ENCODE assay signal across 1 cellular context in genomic region chr14:67816326-67817009, GRCh38.
TF ChIP-seq lines count a peak whose summit lies in the region.

ZFYVE26 (minus strand) TSS chr14:67816590; CDS start chr14:67815963, 627 bp downstream.

TF ChIP-seq in K562, 482 proteins besides CTCF, POLR2A, EP300 and RAD21 (continued from another document and continues in another):
- TF ChIP-seq E2F6 (IDR thresholded peaks at IDR 0.05; ENCODE audit: borderline replicate concordance in 1 of 2, extremely low read depth in 1 of 2, insufficient read depth in 1 of 2, insufficient read length in 1 of 2, low read depth in 1 of 2, low read length in 1 of 2, poor library complexity in 1 of 2, severe bottlenecking in 1 of 2): no peak
- TF ChIP-seq HOMEZ (CRISPR knock-in tag; IDR thresholded peaks at IDR 0.05): no peak
- TF ChIP-seq HMGN3 (IDR thresholded peaks at IDR 0.05; ENCODE audit: borderline replicate concordance, extremely low read depth, insufficient read length, low read depth, low read length): no peak
- 0 out of 2 replicates have a peak, but pooled peaks have one; percentile 55 for TF ChIP-seq ATF7 (IDR thresholded peaks at IDR 0.05)
- TF ChIP-seq NR2C2 (CRISPR knock-in tag; IDR thresholded peaks at IDR 0.05): no peak
- peak; percentile 47; the same call in 1 of the 2 replicates for TF ChIP-seq NR2C2 (tag; IDR thresholded peaks at IDR 0.05)
- TF ChIP-seq ILF3 (IDR thresholded peaks at IDR 0.05; ENCODE audit: borderline replicate concordance): no peak
- peak; percentile 59 for TF ChIP-seq RBBP5 (IDR thresholded peaks at IDR 0.05; ENCODE audit: borderline replicate concordance, insufficient read depth, low read length, poor library complexity, severe bottlenecking)
- TF ChIP-seq BMI1 (IDR thresholded peaks at IDR 0.05; ENCODE audit: low read length): no peak
- no peak for TF ChIP-seq ZNF280A (IDR thresholded peaks at IDR 0.05; ENCODE audit: low read depth, partially characterized antibody)
- no peak for TF ChIP-seq LCOR (CRISPR knock-in tag; IDR thresholded peaks at IDR 0.05)
- peak; percentile 76 for TF ChIP-seq NFRKB (IDR thresholded peaks at IDR 0.05; ENCODE audit: low read depth)
- TF ChIP-seq MEIS2 (IDR thresholded peaks at IDR 0.05; ENCODE audit: partially characterized antibody): peak; percentile 47
- peak; percentile 75 for TF ChIP-seq SPI1 (IDR thresholded peaks at IDR 0.05; ENCODE audit: borderline replicate concordance, low read depth, low read length)
- TF ChIP-seq FOXM1 (IDR thresholded peaks at IDR 0.05; ENCODE audit: low read depth): 0 out of 2 replicates have a peak, but pooled peaks have one; percentile 39
- no peak for TF ChIP-seq FOXM1 (CRISPR knock-in tag; IDR thresholded peaks at IDR 0.05; ENCODE audit: low read depth)
- no peak for TF ChIP-seq ZC3H8 (IDR thresholded peaks at IDR 0.05)
- peak; percentile 99 for TF ChIP-seq RAD51 (IDR thresholded peaks at IDR 0.05; ENCODE audit: borderline replicate concordance, low read depth)
- no peak for TF ChIP-seq BCL6 (CRISPR knock-in tag; IDR thresholded peaks at IDR 0.05)
- no peak for TF ChIP-seq BRF2 (IDR thresholded peaks at IDR 0.05; ENCODE audit: borderline replicate concordance, insufficient read depth, insufficient read length)
- peak; percentile 72 for TF ChIP-seq CTBP1 (IDR thresholded peaks at IDR 0.05; ENCODE audit: borderline replicate concordance)
- TF ChIP-seq SIN3A (IDR thresholded peaks at IDR 0.05; ENCODE audit: borderline replicate concordance in 2 of 2, control insufficient read depth in 1 of 2, low read depth in 2 of 2, low read length in 2 of 2): peak in 1 of 2 experiments; percentile 44; a peak in 1 of 4 replicates
- peak; percentile 37; the same call in 1 of the 2 replicates for TF ChIP-seq ZNF384 (IDR thresholded peaks at IDR 0.05; ENCODE audit: low read depth, low read length)
- TF ChIP-seq STAT5A (IDR thresholded peaks at IDR 0.05; ENCODE audit: borderline replicate concordance, low read length): no peak
- TF ChIP-seq HDAC1 (IDR thresholded peaks at IDR 0.05): peak in 1 of 2 experiments; percentile 90; a peak in 2 of 4 replicates
- TF ChIP-seq HNRNPUL1 (IDR thresholded peaks at IDR 0.05; ENCODE audit: low read length): no peak
- TF ChIP-seq MCM3 (IDR thresholded peaks at IDR 0.05): no peak
- TF ChIP-seq NEUROD1 (IDR thresholded peaks at IDR 0.05; ENCODE audit: borderline replicate concordance, low read depth, low read length, partially characterized antibody): peak; percentile 87
- TF ChIP-seq PBX2 (CRISPR knock-in tag; IDR thresholded peaks at IDR 0.05; ENCODE audit: low read depth): no peak
- TF ChIP-seq PBX2 (tag; conservative IDR thresholded peaks at IDR 0.05; ENCODE audit: low read depth): peak; percentile 38; the same call in 1 of the 2 replicates
- 0 out of 2 replicates have a peak, but pooled peaks have one; percentile 35 for TF ChIP-seq FOXJ2 (tag; IDR thresholded peaks at IDR 0.05)
- TF ChIP-seq MBD2 (IDR thresholded peaks at IDR 0.05; ENCODE audit: borderline replicate concordance, low read depth): peak; percentile 39; the same call in 1 of the 2 replicates
- no peak for TF ChIP-seq LARP7 (IDR thresholded peaks at IDR 0.05)
- TF ChIP-seq PHB2 (IDR thresholded peaks at IDR 0.05; ENCODE audit: low read depth): no peak
- TF ChIP-seq NFXL1 (CRISPR knock-in tag; IDR thresholded peaks at IDR 0.05): no peak
- no peak for TF ChIP-seq MECOM (CRISPR knock-in tag; IDR thresholded peaks at IDR 0.05)
- TF ChIP-seq ADNP (tag; IDR thresholded peaks at IDR 0.05): no peak
- no peak for TF ChIP-seq ZNF324 (CRISPR knock-in tag; IDR thresholded peaks at IDR 0.05)
- TF ChIP-seq ETV1 (tag; conservative IDR thresholded peaks at IDR 0.05; ENCODE audit: low read depth): peak; percentile 28; the same call in 1 of the 2 replicates
- peak; percentile 37; the same call in 1 of the 2 replicates for TF ChIP-seq MTA3 (IDR thresholded peaks at IDR 0.05; ENCODE audit: borderline replicate concordance)
- no peak for TF ChIP-seq NBN (IDR thresholded peaks at IDR 0.05; ENCODE audit: low read depth)
- TF ChIP-seq SUPT5H (IDR thresholded peaks at IDR 0.05): peak; percentile 54; the same call in 1 of the 2 replicates
- no peak for TF ChIP-seq WHSC1 (IDR thresholded peaks at IDR 0.05; ENCODE audit: low read length)
- TF ChIP-seq CBFA2T2 (conservative IDR thresholded peaks at IDR 0.05): peak; percentile 94
- no peak for TF ChIP-seq ZNF311 (CRISPR knock-in tag; IDR thresholded peaks at IDR 0.05)
- TF ChIP-seq TRIM24 (IDR thresholded peaks at IDR 0.05): no peak
- peak; percentile 36 for TF ChIP-seq FOS (IDR thresholded peaks at IDR 0.05; ENCODE audit: extremely low read depth, insufficient read length)
- TF ChIP-seq CREB3L1 (IDR thresholded peaks at IDR 0.05; ENCODE audit: borderline replicate concordance, low read depth): peak; percentile 40; the same call in 1 of the 2 replicates
- TF ChIP-seq BHLHE40 (IDR thresholded peaks at IDR 0.05; ENCODE audit: low read length): peak; percentile 83
- TF ChIP-seq FOXK2 (conservative IDR thresholded peaks at IDR 0.05 in 1 of 2, IDR thresholded peaks at IDR 0.05 in 1 of 2; ENCODE audit: low read depth in 2 of 2): peak; percentile 79 to 85
- TF ChIP-seq POLR3A (IDR thresholded peaks at IDR 0.05; ENCODE audit: borderline replicate concordance, extremely low read depth, insufficient read depth, insufficient read length): no peak
- peak; percentile 88 for TF ChIP-seq NKRF (IDR thresholded peaks at IDR 0.05; ENCODE audit: borderline replicate concordance)
- 0 out of 2 replicates have a peak, but pooled peaks have one; percentile 24 for TF ChIP-seq ETS1 (conservative IDR thresholded peaks at IDR 0.05; ENCODE audit: control insufficient read depth, low read depth, low read length)
- TF ChIP-seq SMAD3 (CRISPR knock-in tag; conservative IDR thresholded peaks at IDR 0.05): no peak
- TF ChIP-seq DLX4 (CRISPR knock-in tag; IDR thresholded peaks at IDR 0.05): no peak
- TF ChIP-seq DACH1 (IDR thresholded peaks at IDR 0.05; ENCODE audit: partially characterized antibody): peak; percentile 13
- no peak for TF ChIP-seq ZNF143 (CRISPR knock-in tag; IDR thresholded peaks at IDR 0.05)
- TF ChIP-seq RBM15 (IDR thresholded peaks at IDR 0.05; ENCODE audit: insufficient read depth, low read length): no peak
- TF ChIP-seq EGR1 (conservative IDR thresholded peaks at IDR 0.05): peak; percentile 58
- peak; percentile 44 for TF ChIP-seq POLR2AphosphoS5 (IDR thresholded peaks at IDR 0.05; ENCODE audit: control insufficient read depth, insufficient read depth, low read depth, low read length)
- TF ChIP-seq USF1 (CRISPR knock-in tag; IDR thresholded peaks at IDR 0.05): peak; percentile 97
- no peak for TF ChIP-seq U2AF2 (optimal IDR thresholded peaks at IDR 0.05; ENCODE audit: low read depth, low read length)
